ENCODE assay signal across 20 cellular contexts in the genomic region with DNA sequence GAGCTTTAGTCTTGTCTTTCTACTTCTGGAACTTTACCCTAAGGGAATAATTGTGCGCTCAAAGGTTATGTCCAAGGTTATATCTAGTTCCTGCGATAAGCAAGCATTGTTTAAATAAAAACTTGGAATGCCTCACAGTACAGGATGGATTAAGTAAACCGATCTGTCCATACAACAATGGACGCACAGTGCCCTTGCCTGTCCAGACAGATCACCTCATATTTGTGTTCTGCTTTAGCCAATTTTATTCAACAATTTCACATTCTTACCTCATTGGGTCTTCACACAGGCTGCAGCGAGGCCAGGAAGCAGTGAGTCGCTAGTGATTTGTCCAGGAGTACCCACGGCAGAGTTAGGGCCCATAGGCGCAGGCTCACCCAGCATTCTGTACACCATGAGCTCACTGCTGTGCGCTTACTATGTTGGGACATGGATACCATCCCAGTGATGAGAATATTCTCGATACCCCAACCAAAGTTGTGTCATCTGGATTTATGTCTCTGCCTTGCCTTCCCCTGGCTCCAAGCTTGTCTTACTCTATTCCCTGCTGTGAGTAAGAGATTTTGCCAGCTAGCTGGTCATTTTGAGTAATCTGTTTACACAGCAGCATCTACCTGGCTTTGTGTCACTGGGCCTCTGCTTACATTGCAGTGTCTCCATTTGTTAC. TPM values are rescaled to one million over a fixed set of nuclear protein-coding genes. Genes with fewer than 3 reads are reported as not detected.
DNase-seq lines count a peak whose midpoint lies in the region; ATAC-seq, FAIRE-seq and TF ChIP-seq lines count a peak whose summit lies in the region.
"Had no signal": no experiment of that assay in that cellular context is flagged by ENCODE, and none has a peak within 500 bp of the region (broad histone marks: within the 10 kb centered on the region; RNA-seq: fewer than 3 reads in every experiment).

No MANE protein-coding gene starts in this region.

- no peak for TF ChIP-seq CTCF in WTC11 (IDR thresholded peaks at IDR 0.05)

- POLR2A ChIA-PET in WTC11 (lab: Charles Lee): no interaction called here

- no peak for ATAC-seq in WTC11
- ATAC-seq: gastrocnemius medialis; left cardiac atrium; stimulated activated memory B cell treated with anti-CD40 and anti-IgM and Interleukin-4, amounts not matched to agents 10 μg/mL and 1 μg/mL and 100 μg/mL, for 72 hours had no signal

- H3K36me3 Mint-ChIP-seq in WTC11: peaks cover 51% of the 10 kb centered on the region
- H3K36me3 Mint-ChIP-seq: CD14-positive monocyte; stimulated activated memory B cell treated with anti-CD40 and anti-IgM and Interleukin-4, amounts not matched to agents 10 μg/mL and 1 μg/mL and 100 μg/mL, for 72 hours had no signal

- no peaks in the 10 kb centered on the region for H3K4me1 Mint-ChIP-seq in WTC11
- H3K4me1 Mint-ChIP-seq: CD14-positive monocyte; stimulated activated memory B cell treated with anti-CD40 and anti-IgM and Interleukin-4, amounts not matched to agents 10 μg/mL and 1 μg/mL and 100 μg/mL, for 72 hours had no signal

- no peaks in the 10 kb centered on the region for H3K27me3 Mint-ChIP-seq in WTC11 (ENCODE audit: low read depth)
- H3K27me3 Mint-ChIP-seq: natural killer cell treated with Interleukin-12 subunit alpha and Interleukin-12 subunit beta and Interleukin-15 and Interleukin-18, amount 100 ng/mL, for 72 hours; stimulated activated memory B cell treated with anti-CD40 and anti-IgM and Interleukin-4, amounts not matched to agents 10 μg/mL and 1 μg/mL and 100 μg/mL, for 72 hours had no signal

- peaks cover 20% of the 10 kb centered on the region for H3K9me3 Mint-ChIP-seq in WTC11

- DNase-seq in COR-L47 (lab: John Stamatoyannopoulos, UW) (peak; percentile 42), NCI-H146 treated with DMSO at 0.1 percent for 48 hours (lab: John Stamatoyannopoulos, UW; ENCODE audit: unreplicated experiment) (peak; percentile 68), WTC11 (ENCODE audit: low spot score) (no peak), GM12892 (ENCODE audit: insufficient read length) (no peak), head of caudate nucleus (no peak), NCI-H82 (lab: John Stamatoyannopoulos, UW) (no peak)
- DNase-seq in activated naive CD4-positive, alpha-beta T cell treated with Interleukin-2 at 50 U/mL for 16 hours: no peak
- DNase-seq: activated CD4-positive, alpha-beta T cell treated with anti-CD3 and anti-CD28 coated beads, Interleukin-2, amount 50 U/mL, for 1 hour; activated gamma-delta T cell; gastrocnemius medialis; KBM-7; left cardiac atrium; NCI-H446 treated with DMSO at 0.1 percent for 48 hours; posterior cingulate gyrus; thyroid gland had no signal

- no peak for TF ChIP-seq POLR2A in GM12892 (IDR thresholded peaks at IDR 0.05; ENCODE audit: low read depth, low read length)

- H3K27ac Mint-ChIP-seq in WTC11: no peak overlapping the region
- H3K27ac Mint-ChIP-seq: CD14-positive monocyte; natural killer cell treated with Interleukin-12 subunit alpha and Interleukin-12 subunit beta and Interleukin-15 and Interleukin-18, amount 100 ng/mL, for 72 hours; stimulated activated memory B cell treated with anti-CD40 and anti-IgM and Interleukin-4, amounts not matched to agents 10 μg/mL and 1 μg/mL and 100 μg/mL, for 72 hours had no signal

- intact Hi-C loops in head of caudate nucleus (cut with DNase I): no loop called here

- FAIRE-seq in islet of Langerhans (lab: Jason Lieb, UNC): peak; percentile 69
- FAIRE-seq in GM12892 (lab: Jason Lieb, UNC): no peak

- CTCF ChIA-PET in WTC11 (lab: Charles Lee): interaction anchor here (1.0 kb wide), 1 partner anchor 84 kb away, joined by 4 read pairs; no protein-coding TSS in a partner anchor

- no peak overlapping the region for H3K4me3 Mint-ChIP-seq in WTC11
- H3K4me3 Mint-ChIP-seq: CD14-positive monocyte; natural killer cell treated with Interleukin-12 subunit alpha and Interleukin-12 subunit beta and Interleukin-15 and Interleukin-18, amount 100 ng/mL, for 72 hours; stimulated activated memory B cell treated with anti-CD40 and anti-IgM and Interleukin-4, amounts not matched to agents 10 μg/mL and 1 μg/mL and 100 μg/mL, for 72 hours had no signal

TF ChIP-seq in WTC11, 78 proteins besides CTCF, POLR2A, EP300 and RAD21:
- TF ChIP-seq PRRX2 (CRISPR knock-in tag; IDR thresholded peaks at IDR 0.05) (no peak), ZNF423 (CRISPR knock-in tag; IDR thresholded peaks at IDR 0.05) (no peak), GABPB1 (CRISPR knock-in tag; IDR thresholded peaks at IDR 0.05) (0 out of 2 replicates have a peak, but pooled peaks have one; percentile 18)
- TF ChIP-seq, protein P1, sequence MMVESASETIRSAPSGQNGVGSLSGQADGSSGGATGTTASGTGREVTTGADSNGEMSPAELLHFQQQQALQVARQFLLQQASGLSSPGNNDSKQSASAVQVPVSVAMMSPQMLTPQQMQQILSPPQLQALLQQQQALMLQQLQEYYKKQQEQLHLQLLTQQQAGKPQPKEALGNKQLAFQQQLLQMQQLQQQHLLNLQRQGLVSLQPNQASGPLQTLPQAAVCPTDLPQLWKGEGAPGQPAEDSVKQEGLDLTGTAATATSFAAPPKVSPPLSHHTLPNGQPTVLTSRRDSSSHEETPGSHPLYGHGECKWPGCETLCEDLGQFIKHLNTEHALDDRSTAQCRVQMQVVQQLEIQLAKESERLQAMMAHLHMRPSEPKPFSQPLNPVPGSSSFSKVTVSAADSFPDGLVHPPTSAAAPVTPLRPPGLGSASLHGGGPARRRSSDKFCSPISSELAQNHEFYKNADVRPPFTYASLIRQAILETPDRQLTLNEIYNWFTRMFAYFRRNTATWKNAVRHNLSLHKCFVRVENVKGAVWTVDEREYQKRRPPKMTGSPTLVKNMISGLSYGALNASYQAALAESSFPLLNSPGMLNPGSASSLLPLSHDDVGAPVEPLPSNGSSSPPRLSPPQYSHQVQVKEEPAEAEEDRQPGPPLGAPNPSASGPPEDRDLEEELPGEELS (CRISPR knock-in tag; IDR thresholded peaks at IDR 0.05): no peak
- TF ChIP-seq, protein P2, sequence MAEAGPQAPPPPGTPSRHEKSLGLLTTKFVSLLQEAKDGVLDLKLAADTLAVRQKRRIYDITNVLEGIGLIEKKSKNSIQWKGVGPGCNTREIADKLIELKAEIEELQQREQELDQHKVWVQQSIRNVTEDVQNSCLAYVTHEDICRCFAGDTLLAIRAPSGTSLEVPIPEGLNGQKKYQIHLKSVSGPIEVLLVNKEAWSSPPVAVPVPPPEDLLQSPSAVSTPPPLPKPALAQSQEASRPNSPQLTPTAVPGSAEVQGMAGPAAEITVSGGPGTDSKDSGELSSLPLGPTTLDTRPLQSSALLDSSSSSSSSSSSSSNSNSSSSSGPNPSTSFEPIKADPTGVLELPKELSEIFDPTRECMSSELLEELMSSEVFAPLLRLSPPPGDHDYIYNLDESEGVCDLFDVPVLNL (CRISPR knock-in tag; IDR thresholded peaks at IDR 0.05; ENCODE audit: borderline replicate concordance, low read depth): no peak

RNA-seq across cellular contexts. Expression of a gene that starts 39.8 kb away (rescaled TPM):
- 6.8 to 8.6 TPM (median 7.3 TPM) in 3 replicates for total RNA-seq in WTC11 (2021)
- polyA plus RNA-seq in GM12892 (2012; ENCODE audit: missing spikeins): 0.23 TPM
- polyA plus RNA-seq: AG04450 had no signal

Comparison
In these comparisons a context has a peak if more than half of its experiments do, and no peak if none do; other contexts are left out.
1. DNase-seq: peak in COR-L47 (single experiment) and NCI-H146 treated with DMSO at 0.1 percent for 48 hours (single experiment); none in WTC11 (single experiment), activated naive CD4-positive, alpha-beta T cell treated with Interleukin-2 at 50 U/mL for 16 hours (single experiment), GM12892 (single experiment), head of caudate nucleus (0 of 42) and NCI-H82 (single experiment).